In the genomic region with DNA sequence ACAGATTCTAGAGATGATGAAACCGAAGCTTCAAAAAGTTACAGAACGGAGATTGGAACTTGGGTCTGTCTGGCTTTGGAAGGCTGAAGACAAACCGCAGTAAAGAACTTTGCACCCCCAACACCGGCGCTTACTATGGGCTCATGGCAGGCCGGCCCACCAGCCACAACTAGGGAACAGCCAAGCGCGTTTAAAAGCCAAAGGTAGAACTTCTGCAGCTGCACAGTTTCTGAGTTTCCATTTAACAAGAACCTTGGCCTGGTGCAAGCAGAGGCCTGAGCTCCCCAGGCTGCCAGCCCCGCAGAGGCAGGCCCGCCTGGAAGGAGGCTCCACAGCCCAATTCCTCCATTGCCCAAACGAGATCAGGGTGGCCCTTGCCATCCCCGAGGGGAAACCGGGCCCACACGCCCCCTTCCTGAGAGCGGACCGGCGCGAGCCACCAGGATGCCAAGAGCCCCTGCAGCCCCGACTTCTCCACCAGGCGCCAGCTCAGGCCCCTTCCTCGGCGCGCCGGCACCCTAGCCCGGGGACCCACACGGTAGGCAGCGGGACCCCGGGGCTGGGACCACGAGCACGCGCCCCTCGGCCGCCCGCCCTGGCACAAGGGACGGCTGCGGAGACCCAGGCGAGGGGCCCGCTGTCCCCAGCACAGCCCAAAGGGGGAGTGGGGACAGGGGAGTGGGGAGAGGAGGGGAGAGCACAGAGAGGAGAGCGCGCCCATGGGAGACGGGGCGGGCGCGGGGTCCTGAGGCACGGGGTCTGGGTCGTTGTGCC, we compare ENCODE assay signal across 8 cellular contexts. TPM values are rescaled to one million over a fixed set of nuclear protein-coding genes. Genes with fewer than 3 reads are reported as not detected.
DNase-seq lines count a peak whose midpoint lies in the region; ATAC-seq, FAIRE-seq and TF ChIP-seq lines count a peak whose summit lies in the region.

No MANE protein-coding gene starts in this region.

- H3K9me3 ChIP-seq in H1 (ENCODE audit: insufficient read depth in 2 of 2, low read depth in 1 of 2, low read length in 1 of 2) (no peaks in the 10 kb centered on the region), mucosa of stomach (ENCODE audit: control insufficient read depth, low read length) (no peaks in the 10 kb centered on the region)

- ATAC-seq in GM19035 (IDR thresholded peaks at IDR 0.05; ENCODE audit: unreplicated experiment) (peak; percentile 26), HG03196 (IDR thresholded peaks at IDR 0.05; ENCODE audit: unreplicated experiment) (peak; percentile 30)

- H4K91ac ChIP-seq in H1 (replicated peaks; ENCODE audit: insufficient read length, low read length): no peak overlapping the region

- H2BK15ac ChIP-seq in H1 (ENCODE audit: low read length): no peak overlapping the region

- H2BK20ac ChIP-seq in H1 (ENCODE audit: low read length): no peak overlapping the region

- WGBS in H1 (ENCODE audit: extremely low coverage in 1 of 2, insufficient coverage in 1 of 2, insufficient read length in 1 of 2, insufficient replicate concordance in 2 of 2, low coverage in 1 of 2, low lambda C conversion rate in 2 of 2, missing lambda C conversion rate in 1 of 2), 2 experiments: 11% methylated on average over 30 of the region's 46 CpGs; no CpG with 5 or more reads in 1 of the 2 experiments

- peak overlapping the region; percentile 31; the same call in 1 of the 2 replicates for H3K27ac ChIP-seq in H1 (ENCODE audit: low read depth, low read length)

- H3K23me2 ChIP-seq in H1 (ENCODE audit: low read depth, low read length): peaks cover 8% of the 10 kb centered on the region; the same call in 1 of the 2 replicates

- no peak overlapping the region; the same call in 1 of the 2 replicates for H3K18ac ChIP-seq in H1 (ENCODE audit: extremely low read depth, low read length)

- no peak for DNase-seq in AG09309 (ENCODE audit: low read depth)
- DNase-seq in T-helper 2 cell treated with Interferon-gamma antibody and Interleukin-4, amounts not matched to agents 5 μg/mL and 100 μg/mL, for 36 hours (ENCODE audit: low spot score): peak; percentile 16
- DNase-seq in H1 (ENCODE audit: low read depth in 1 of 2, low spot score in 2 of 2): peak in 1 of 2 experiments; percentile 63
- no peak for DNase-seq in frontal cortex (ENCODE audit: low spot score in 2 of 2)
- no peak for DNase-seq in retina

- TF ChIP-seq RAD21 in H1 (IDR thresholded peaks at IDR 0.05 in 1 of 2, conservative IDR thresholded peaks at IDR 0.05 in 1 of 2; ENCODE audit: low read depth in 2 of 2, low read length in 2 of 2): no peak

- peak overlapping the region; percentile 76 for H3K4me3 ChIP-seq in AG09309 (ENCODE audit: control insufficient read depth, low read depth, low read length)
- H3K4me3 ChIP-seq in H1 (ENCODE audit: extremely low read depth in 1 of 4, insufficient read depth in 2 of 4, low read depth in 3 of 4, low read length in 4 of 4): peak overlapping the region; percentile 62 to 93 (median 82)
- peak overlapping the region; percentile 57 for H3K4me3 ChIP-seq in mucosa of stomach (ENCODE audit: low read length)

- H3K27me3 Mint-ChIP-seq in T-helper 2 cell treated with Interferon-gamma antibody and Interleukin-4, amounts not matched to agents 5 μg/mL and 100 μg/mL, for 36 hours (ENCODE audit: low read depth): no peaks in the 10 kb centered on the region

- peaks cover 3 to 12% of the 10 kb centered on the region in 2 experiments for H4K20me1 ChIP-seq in H1 (replicated peaks in 1 of 2; ENCODE audit: control insufficient read depth in 1 of 2, insufficient read depth in 2 of 2, low read length in 2 of 2)

- peak overlapping the region; percentile 40 for H3K56ac ChIP-seq in H1 (replicated peaks; ENCODE audit: insufficient read length, low read depth, low read length)

- H2AFZ ChIP-seq in H1 (ENCODE audit: low read length): no peak overlapping the region

- peak overlapping the region; percentile 76 for H3K4me3 Mint-ChIP-seq in T-helper 2 cell treated with Interferon-gamma antibody and Interleukin-4, amounts not matched to agents 5 μg/mL and 100 μg/mL, for 36 hours

- H3K27me3 ChIP-seq in H1 (replicated peaks in 1 of 4; ENCODE audit: control insufficient read depth in 3 of 4, extremely low read depth in 1 of 4, insufficient read depth in 3 of 4, low read length in 3 of 4) (no peaks in the 10 kb centered on the region), mucosa of stomach (ENCODE audit: control insufficient read depth, insufficient read depth, low read length) (no peaks in the 10 kb centered on the region)

- no peaks in the 10 kb centered on the region for H3K9me3 Mint-ChIP-seq in T-helper 2 cell treated with Interferon-gamma antibody and Interleukin-4, amounts not matched to agents 5 μg/mL and 100 μg/mL, for 36 hours

- peaks cover 15% of the 10 kb centered on the region for H3K4me1 Mint-ChIP-seq in T-helper 2 cell treated with Interferon-gamma antibody and Interleukin-4, amounts not matched to agents 5 μg/mL and 100 μg/mL, for 36 hours (ENCODE audit: low read depth)

- H3K36me3 ChIP-seq in H1 (ENCODE audit: control insufficient read depth in 2 of 4, insufficient read depth in 4 of 4, low read length in 3 of 4) (peaks cover 13 to 40% (median 28%) of the 10 kb centered on the region in 4 experiments; a peak in 7 of 8 replicates), mucosa of stomach (ENCODE audit: control insufficient read depth, insufficient read depth, low read length) (no peaks in the 10 kb centered on the region)

- H4K8ac ChIP-seq in H1 (ENCODE audit: extremely low read depth, insufficient read depth, low read length): peak overlapping the region; percentile 73; the same call in 1 of the 2 replicates

- no peak overlapping the region; the same call in 1 of the 2 replicates for H2BK5ac ChIP-seq in H1 (ENCODE audit: low read depth, low read length)

- H3K4ac ChIP-seq in H1 (replicated peaks; ENCODE audit: insufficient read length, low read depth, low read length): no peak overlapping the region

- no peak overlapping the region for H2BK120ac ChIP-seq in H1 (replicated peaks; ENCODE audit: low read depth, low read length)

- H2AK5ac ChIP-seq in H1 (ENCODE audit: low read depth, low read length): no peak overlapping the region

- H3K36me3 Mint-ChIP-seq in T-helper 2 cell treated with Interferon-gamma antibody and Interleukin-4, amounts not matched to agents 5 μg/mL and 100 μg/mL, for 36 hours (ENCODE audit: low read depth): peaks cover 21% of the 10 kb centered on the region

- H3K4me1 ChIP-seq in H1 (replicated peaks in 1 of 4; ENCODE audit: control insufficient read depth in 3 of 4, insufficient read depth in 4 of 4, low read length in 3 of 4) (peaks cover 0 to 2% (median 0%) of the 10 kb centered on the region in 4 experiments; a peak in 1 of 7 replicates), mucosa of stomach (ENCODE audit: control insufficient read depth, insufficient read depth, low read length) (peaks cover 10% of the 10 kb centered on the region)

- TF ChIP-seq POLR2A in H1 (IDR thresholded peaks at IDR 0.05; ENCODE audit: control extremely low read depth in 1 of 2, low read depth in 2 of 2, low read length in 2 of 2): no peak

- H3K79me2 ChIP-seq in H1 (ENCODE audit: control insufficient read depth in 1 of 2, insufficient read depth in 2 of 2, low read length in 2 of 2): peaks cover 8 to 40% of the 10 kb centered on the region in 2 experiments

- no peak for TF ChIP-seq EP300 in H1 (IDR thresholded peaks at IDR 0.05; ENCODE audit: borderline replicate concordance in 1 of 2, low read depth in 2 of 2, low read length in 2 of 2)

- H2BK12ac ChIP-seq in H1 (ENCODE audit: low read depth, low read length): no peak overlapping the region

- H3K27ac Mint-ChIP-seq in T-helper 2 cell treated with Interferon-gamma antibody and Interleukin-4, amounts not matched to agents 5 μg/mL and 100 μg/mL, for 36 hours: peak overlapping the region; percentile 81

- no peak overlapping the region for H3K14ac ChIP-seq in H1 (ENCODE audit: insufficient read length)

- peak overlapping the region; percentile 65 to 93 (median 70) for H3K9ac ChIP-seq in H1 (replicated peaks in 1 of 4; ENCODE audit: extremely low read depth in 1 of 4, low read depth in 3 of 4, low read length in 3 of 4)
- H3K9ac ChIP-seq in mucosa of stomach (ENCODE audit: low read length): peak overlapping the region; percentile 80

- CTCF ChIA-PET in H1 (lab: Charles Lee; ENCODE audit: partially characterized antibody): interaction anchor here (0.6 to 1.8 kb wide), 7 partner anchors 16 to 148 kb away, joined by 3 to 7 read pairs (median 3); no protein-coding TSS in a partner anchor

- POLR2A ChIA-PET in H1 (lab: Charles Lee; ENCODE audit: partially characterized antibody): interaction anchor here (0.5 to 4.5 kb wide), 17 partner anchors 9 to 400 kb away, joined by 3 to 36 read pairs (median 3); a partner anchor contains a TSS

- peak overlapping the region; percentile 18 for H4K5ac ChIP-seq in H1 (ENCODE audit: insufficient read length, low read depth, low read length)

- H3K23ac ChIP-seq in H1 (ENCODE audit: insufficient read length): no peak overlapping the region

- H3K4me2 ChIP-seq in H1 (ENCODE audit: insufficient read depth in 1 of 2, low read depth in 2 of 2, low read length in 2 of 2): peak overlapping the region; percentile 60 to 82

- FAIRE-seq in H1 (lab: Jason Lieb, UNC): no peak
- no peak for FAIRE-seq in frontal cortex (lab: Jason Lieb, UNC)

- peaks cover 10% of the 10 kb centered on the region for H3K79me1 ChIP-seq in H1 (ENCODE audit: low read depth, low read length)

- no peak for TF ChIP-seq CTCF in AG09309 (IDR thresholded peaks at IDR 0.05; ENCODE audit: control insufficient read depth, insufficient read depth, low read depth, low read length, missing control alignments)
- TF ChIP-seq CTCF in H1 (IDR thresholded peaks at IDR 0.05; ENCODE audit: control extremely low read depth in 1 of 3, insufficient read depth in 1 of 3, low read depth in 1 of 3, low read length in 3 of 3): no peak

RNA-seq across cellular contexts. Expression of a gene that starts 0.6 kb away (rescaled TPM):
- 38.8 and 40.4 TPM in 2 replicates for total RNA-seq in H1 (2021; fragmentation: NEBNext Ultra II Directional; extraction: Animal tissue kit (Norgen Biotek cat#: 25700))
- 44.6 and 61.5 TPM in 2 replicates for polyA plus RNA-seq in H1 (2011; rRNA removed)
- 39.0 TPM for polyA plus RNA-seq in H1 (2011; cell fraction: cytosol; rRNA removed)
- polyA plus RNA-seq in H1 (2011; cell fraction: nucleus; rRNA removed): 51.0 TPM
- 21.3 to 37.3 TPM (median 33.3 TPM) in 4 replicates for polyA plus RNA-seq in H1 (2012, experiment 1 of 2)
- polyA plus RNA-seq in H1 (2012, experiment 2 of 2): 26.7 TPM
- polyA plus RNA-seq in H1 (2013, experiment 1 of 2): 17.3 TPM
- 16.6 TPM for polyA plus RNA-seq in H1 (2013, experiment 2 of 2)
- polyA minus RNA-seq in H1 (2011; rRNA and poly(A)+ RNA removed): 21.0 and 24.8 TPM in 2 replicates
- 34.5 TPM for polyA minus RNA-seq in H1 (2011; cell fraction: cytosol; rRNA and poly(A)+ RNA removed)
- 27.3 TPM for polyA minus RNA-seq in H1 (2011; cell fraction: nucleus; rRNA and poly(A)+ RNA removed)
- 37.1 TPM for total RNA-seq in frontal cortex

RNA-seq across cellular contexts. Expression of a gene that starts 9.8 kb away (rescaled TPM):
- total RNA-seq in H1 (2021; fragmentation: NEBNext Ultra II Directional; extraction: Animal tissue kit (Norgen Biotek cat#: 25700)): 38.6 and 38.7 TPM in 2 replicates
- polyA plus RNA-seq in H1 (2011; rRNA removed): 17.2 and 19.0 TPM in 2 replicates
- 26.2 TPM for polyA plus RNA-seq in H1 (2011; cell fraction: cytosol; rRNA removed)
- 20.0 TPM for polyA plus RNA-seq in H1 (2011; cell fraction: nucleus; rRNA removed)
- polyA plus RNA-seq in H1 (2012, experiment 1 of 2): 36.9 to 43.2 TPM (median 37.8 TPM) in 4 replicates
- polyA plus RNA-seq in H1 (2012, experiment 2 of 2): 19.2 TPM
- polyA plus RNA-seq in H1 (2013, experiment 1 of 2): 28.5 TPM
- 29.2 TPM for polyA plus RNA-seq in H1 (2013, experiment 2 of 2)
- 26.9 and 29.8 TPM in 2 replicates for polyA minus RNA-seq in H1 (2011; rRNA and poly(A)+ RNA removed)
- polyA minus RNA-seq in H1 (2011; cell fraction: cytosol; rRNA and poly(A)+ RNA removed): 13.9 TPM
- 13.0 TPM for polyA minus RNA-seq in H1 (2011; cell fraction: nucleus; rRNA and poly(A)+ RNA removed)
- 15.9 TPM for total RNA-seq in frontal cortex

RNA-seq across cellular contexts. Expression of a gene that starts 9.8 kb away (rescaled TPM):
- 76.1 and 85.2 TPM in 2 replicates for total RNA-seq in H1 (2021; fragmentation: NEBNext Ultra II Directional; extraction: Animal tissue kit (Norgen Biotek cat#: 25700))
- 89.5 and 101 TPM in 2 replicates for polyA plus RNA-seq in H1 (2011; rRNA removed)
- polyA plus RNA-seq in H1 (2011; cell fraction: cytosol; rRNA removed): 97.8 TPM
- polyA plus RNA-seq in H1 (2011; cell fraction: nucleus; rRNA removed): 69.8 TPM
- polyA plus RNA-seq in H1 (2012, experiment 1 of 2): 103 to 158 TPM (median 150 TPM) in 4 replicates
- polyA plus RNA-seq in H1 (2012, experiment 2 of 2): 122 TPM
- polyA plus RNA-seq in H1 (2013, experiment 1 of 2): 52.9 TPM
- polyA plus RNA-seq in H1 (2013, experiment 2 of 2): 59.3 TPM
- polyA minus RNA-seq in H1 (2011; rRNA and poly(A)+ RNA removed): 29.5 and 36.6 TPM in 2 replicates
- polyA minus RNA-seq in H1 (2011; cell fraction: cytosol; rRNA and poly(A)+ RNA removed): 29.8 TPM
- polyA minus RNA-seq in H1 (2011; cell fraction: nucleus; rRNA and poly(A)+ RNA removed): 20.8 TPM
- 15.5 TPM for total RNA-seq in frontal cortex
